Comparison of ENCODE assay signal across 8 cellular contexts in the genomic region with DNA sequence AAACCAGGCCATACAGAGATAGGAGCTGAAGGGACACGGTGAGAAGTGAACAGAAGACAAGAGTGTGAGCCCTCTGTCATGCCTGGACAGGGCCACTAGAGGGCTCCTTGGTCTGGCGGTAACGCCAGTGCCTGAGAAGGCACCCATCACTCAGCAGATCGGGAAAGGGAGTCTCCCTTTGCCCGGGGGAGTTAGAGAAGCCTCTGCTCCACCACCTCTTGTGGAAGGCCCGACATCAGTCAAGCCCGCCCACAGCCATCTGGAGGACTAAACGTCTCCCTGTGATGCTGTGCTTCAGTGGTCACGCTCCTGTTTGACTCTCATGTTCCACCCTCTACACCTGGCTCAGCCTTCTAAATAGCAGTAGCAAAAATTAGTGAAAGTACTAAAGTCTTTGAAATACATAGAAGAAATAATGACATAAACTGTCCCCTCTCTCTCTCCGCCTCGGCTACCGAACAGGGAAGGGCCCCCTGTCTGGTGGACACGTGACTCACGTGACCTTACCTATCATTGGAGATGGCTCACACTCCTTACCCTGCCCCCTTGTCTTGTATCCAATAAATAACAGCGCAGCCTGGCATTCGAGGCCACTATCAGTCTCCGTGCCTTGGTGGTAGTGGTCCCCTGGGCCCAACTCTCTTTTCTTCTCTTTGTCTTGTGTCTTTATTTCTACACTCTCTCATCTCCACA.
DNase-seq lines count a peak whose midpoint lies in the region; ATAC-seq and TF ChIP-seq lines count a peak whose summit lies in the region.

No MANE protein-coding gene starts in this region.

- peak overlapping the region; percentile 38 for H3K4me2 ChIP-seq in smooth muscle cell

- POLR2A ChIA-PET in CD4-positive, alpha-beta memory T cell (lab: Charles Lee; ENCODE audit: partially characterized antibody): no interaction called here

- H3K9me3 ChIP-seq in CD4-positive, alpha-beta memory T cell (ENCODE audit: control insufficient read depth in 1 of 2, low read length in 2 of 2): no peaks in the 10 kb centered on the region
- H3K9me3 ChIP-seq in SJCRH30 (replicated peaks) (0 out of 2 replicates have a peak, but pooled peaks cover 3% of the 10 kb centered on the region), smooth muscle cell (replicated peaks; ENCODE audit: low read depth) (no peaks in the 10 kb centered on the region)

- H3K9me3 Mint-ChIP-seq in CD4-positive, alpha-beta memory T cell: peaks cover 0 to 23% (median 15%) of the 10 kb centered on the region in 8 donors

- no peaks in the 10 kb centered on the region for H3K27me3 ChIP-seq in CD4-positive, alpha-beta memory T cell (ENCODE audit: insufficient read depth, low read length)
- no peaks in the 10 kb centered on the region for H3K27me3 ChIP-seq in SJCRH30
- H3K27me3 ChIP-seq in smooth muscle cell (ENCODE audit: low read depth): peaks cover 70% of the 10 kb centered on the region

- H3K27ac Mint-ChIP-seq in CD4-positive, alpha-beta memory T cell: no peak overlapping the region

- intact Hi-C loops in CD4-positive, alpha-beta memory T cell (cut with micrococcal nuclease): loop anchor here (1.0 kb wide), 1 partner anchor 40 kb away; no protein-coding TSS in a partner anchor
- intact Hi-C loops in left ventricle myocardium superior (cut with micrococcal nuclease): no loop called here

- no peaks in the 10 kb centered on the region for H3K79me2 ChIP-seq in smooth muscle cell (ENCODE audit: low read depth)

- H3K9ac ChIP-seq in smooth muscle cell (ENCODE audit: low read depth): no peak overlapping the region

- H4K20me1 ChIP-seq in smooth muscle cell (ENCODE audit: low read depth): no peaks in the 10 kb centered on the region

- H3K4me1 ChIP-seq in CD4-positive, alpha-beta memory T cell (ENCODE audit: insufficient read depth, low read length): peaks cover 3% of the 10 kb centered on the region
- H3K4me1 ChIP-seq in SJCRH30 (no peaks in the 10 kb centered on the region), smooth muscle cell (ENCODE audit: low read depth) (no peaks in the 10 kb centered on the region)

- H3K4me3 Mint-ChIP-seq in CD4-positive, alpha-beta memory T cell: peak overlapping the region in 6 of 8 donors; percentile 7 to 75 (median 33)

- DNase-seq in CD4-positive, alpha-beta memory T cell: peak; percentile 47 to 61 (median 56)
- peak; percentile 70 for DNase-seq in HT-29 (ENCODE audit: low spot score)
- peak; percentile 39 to 61 for DNase-seq in SJCRH30
- peak in 3 of 4 experiments; percentile 12 to 44 (median 31) for DNase-seq in activated naive CD4-positive, alpha-beta T cell (lab: John Stamatoyannopoulos, UW)
- peak; percentile 57 for DNase-seq in left ventricle myocardium superior
- DNase-seq in smooth muscle cell (lab: John Stamatoyannopoulos, UW; ENCODE audit: unreplicated experiment): no peak
- no peak for DNase-seq in dedifferentiated amniotic fluid mesenchymal stem cell (ENCODE audit: extremely low spot score)

- CTCF ChIA-PET in CD4-positive, alpha-beta memory T cell (lab: Charles Lee; ENCODE audit: partially characterized antibody): interaction anchor here (0.8 to 1.5 kb wide), 6 partner anchors 39 to 668 kb away, joined by 3 to 5 read pairs (median 4); no protein-coding TSS in a partner anchor

- ATAC-seq in left ventricle myocardium superior: peak; percentile 41
- ATAC-seq in HG02798 (IDR thresholded peaks at IDR 0.05; ENCODE audit: poor library complexity, unreplicated experiment): no peak

- H2AFZ ChIP-seq in smooth muscle cell (ENCODE audit: low read depth): no peak overlapping the region

- 40% methylated on average over 17 of the region's 17 CpGs for WGBS in smooth muscle cell (ENCODE audit: low lambda C conversion rate)

- peak; percentile 69 for TF ChIP-seq CTCF in smooth muscle cell (IDR thresholded peaks at IDR 0.05; ENCODE audit: borderline replicate concordance, insufficient read depth, poor library complexity, severe bottlenecking)

- peaks cover 3 to 12% (median 7%) of the 10 kb centered on the region in 4 donors for H3K4me1 Mint-ChIP-seq in CD4-positive, alpha-beta memory T cell

- peaks cover 29 to 45% of the 10 kb centered on the region in 2 donors for H3K27me3 Mint-ChIP-seq in CD4-positive, alpha-beta memory T cell

- no peak overlapping the region for H3K4me3 ChIP-seq in CD4-positive, alpha-beta memory T cell (ENCODE audit: low read length in 2 of 2)
- no peak overlapping the region for H3K4me3 ChIP-seq in SJCRH30
- H3K4me3 ChIP-seq in smooth muscle cell: no peak overlapping the region

- no peak overlapping the region for H3K27ac ChIP-seq in CD4-positive, alpha-beta memory T cell (ENCODE audit: low read depth, low read length)
- no peak overlapping the region for H3K27ac ChIP-seq in SJCRH30
- H3K27ac ChIP-seq in smooth muscle cell (ENCODE audit: low read depth): no peak overlapping the region

- H3K36me3 Mint-ChIP-seq in CD4-positive, alpha-beta memory T cell: no peaks in the 10 kb centered on the region

- H3K36me3 ChIP-seq in CD4-positive, alpha-beta memory T cell (ENCODE audit: insufficient read depth, low read length): no peaks in the 10 kb centered on the region
- H3K36me3 ChIP-seq in SJCRH30: no peaks in the 10 kb centered on the region
- H3K36me3 ChIP-seq in smooth muscle cell (ENCODE audit: low read depth): no peaks in the 10 kb centered on the region

- H3F3A ChIP-seq in smooth muscle cell (ENCODE audit: low read depth): no peaks in the 10 kb centered on the region

Comparison
In these comparisons a context has a peak if more than half of its experiments do, and no peak if none do; other contexts are left out.
1. DNase-seq: peak in CD4-positive, alpha-beta memory T cell (5 of 5), HT-29 (single experiment), SJCRH30 (2 of 2), activated naive CD4-positive, alpha-beta T cell (3 of 4) and left ventricle myocardium superior (single experiment); none in smooth muscle cell (single experiment) and dedifferentiated amniotic fluid mesenchymal stem cell (single experiment).